In genomic region chr16:3264137-3265036, GRCh38 we compare ENCODE assay signal across 8 cellular contexts. TPM values are rescaled to one million over a fixed set of nuclear protein-coding genes. Genes with fewer than 3 reads are reported as not detected.
DNase-seq lines count a peak whose midpoint lies in the region; ATAC-seq and TF ChIP-seq lines count a peak whose summit lies in the region.

No MANE protein-coding gene starts in this region.

- peaks cover 0 to 4% (median 3%) of the 10 kb centered on the region in 3 donors for H3K9me3 Mint-ChIP-seq in IgD-negative memory B cell

- H3K4me1 ChIP-seq in muscle layer of colon (ENCODE audit: insufficient read depth, low read length), result peaks cover 13% of the 10 kb centered on the region

- H3K36me3 ChIP-seq in muscle layer of colon (ENCODE audit: insufficient read depth, low read length), result no peaks in the 10 kb centered on the region

- peak overlapping the region; percentile 61 for H3K9ac ChIP-seq in muscle layer of colon (ENCODE audit: low read length)

- H3K4me3 Mint-ChIP-seq in IgD-negative memory B cell, result peak overlapping the region; percentile 77 to 99 (median 96)

- peak overlapping the region; percentile 55 to 81 for H3K4me3 ChIP-seq in muscle layer of colon (ENCODE audit: low read depth in 1 of 2, low read length in 2 of 2)

- no peaks in the 10 kb centered on the region for H3K9me3 ChIP-seq in muscle layer of colon (ENCODE audit: low read length)

- TF ChIP-seq POLR2A in erythroblast (IDR thresholded peaks at IDR 0.05; ENCODE audit: low read length), result peak; percentile 92

- peak overlapping the region; percentile 98 for H3K27ac ChIP-seq in muscle layer of colon (ENCODE audit: low read depth, low read length)

- H3K27ac Mint-ChIP-seq in IgD-negative memory B cell, result peak overlapping the region; percentile 57 to 96 (median 95)

- H3K4me1 Mint-ChIP-seq in IgD-negative memory B cell, result peaks cover 7 to 14% (median 11%) of the 10 kb centered on the region in 3 donors

- H3K27me3 ChIP-seq in muscle layer of colon (ENCODE audit: control insufficient read depth in 1 of 2, insufficient read depth in 2 of 2, low read length in 2 of 2), result no peaks in the 10 kb centered on the region

- DNase-seq in DMS153 (lab: John Stamatoyannopoulos, UW) (peak; percentile 96), OCI-M1 (lab: John Stamatoyannopoulos, UW) (peak; percentile 98), erythroblast (lab: John Stamatoyannopoulos, UW) (peak; percentile 98 to 99)
- DNase-seq in activated T-cell treated with anti-CD3 and anti-CD28 coated beads, Interleukin-2, amount 50 U/mL, for 1 hour, result peak; percentile 94
- DNase-seq in stimulated activated CD8-positive, alpha-beta memory T cell treated with anti-CD3 and anti-CD28 coated beads, Interleukin-7, amount 100 ng/mL, for 24 hours (ENCODE audit: low read depth), result peak; percentile 97

- peaks cover 4% of the 10 kb centered on the region for H3K36me3 Mint-ChIP-seq in IgD-negative memory B cell

- ATAC-seq in GM21529 (IDR thresholded peaks at IDR 0.05; ENCODE audit: unreplicated experiment), result peak; percentile 88

- no peaks in the 10 kb centered on the region for H3K27me3 Mint-ChIP-seq in IgD-negative memory B cell

RNA-seq across cellular contexts. Expression of gene MEFV, which starts 8.0 kb away (rescaled TPM):
- not detected for polyA plus RNA-seq in IgD-negative memory B cell

RNA-seq across cellular contexts. Expression of gene ZNF263, which starts 18.9 kb away (rescaled TPM):
- 61.3 TPM for polyA plus RNA-seq in IgD-negative memory B cell

RNA-seq across cellular contexts. Expression of gene ZNF200, which starts 29.4 kb away (rescaled TPM):
- polyA plus RNA-seq in IgD-negative memory B cell, result 8.3 TPM

RNA-seq across cellular contexts. Expression of gene TIGD7, which starts 40.8 kb away (rescaled TPM):
- 4.4 TPM for polyA plus RNA-seq in IgD-negative memory B cell

RNA-seq across cellular contexts. Expression of gene ZNF75A, which starts 40.9 kb away (rescaled TPM):
- polyA plus RNA-seq in IgD-negative memory B cell, result 27.1 TPM

Comparison
In these comparisons a context has a peak if more than half of its experiments do, and no peak if none do; other contexts are left out.
1. Peak in every context shown above with its lines: DNase-seq, ATAC-seq, H3K4me3 ChIP-seq and H3K27ac ChIP-seq.